ENCODE assay signal across 2 cellular contexts in the genomic region with DNA sequence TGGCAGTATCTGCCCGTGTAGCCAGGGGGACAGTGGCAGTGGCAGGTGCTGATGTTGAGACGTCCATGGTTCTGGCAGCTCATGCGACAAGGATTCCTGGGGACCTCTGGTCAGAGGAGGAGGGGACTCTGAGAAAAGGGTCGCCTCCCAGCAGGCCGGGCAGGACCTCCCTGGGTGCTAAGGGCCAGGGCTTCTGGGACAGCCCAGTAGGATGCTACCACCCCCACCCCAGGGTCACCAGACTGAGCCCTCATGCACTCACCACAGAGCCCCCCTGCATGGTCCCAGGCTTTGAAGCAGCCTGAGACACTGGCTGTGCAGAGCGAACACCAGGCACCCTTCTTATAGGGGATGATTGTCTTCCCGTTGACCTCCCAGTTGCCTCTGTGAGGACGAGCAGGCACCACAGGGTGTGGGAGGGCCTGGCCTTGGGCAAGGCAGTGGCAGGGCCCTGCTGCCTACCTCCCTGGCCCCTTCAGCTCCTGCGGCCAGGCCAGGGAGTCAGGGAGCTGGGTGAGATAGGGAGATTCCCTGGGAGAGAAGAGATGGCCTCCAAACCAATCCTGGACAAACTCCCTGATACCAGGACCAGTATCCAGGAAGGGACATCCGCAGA. TPM values are rescaled to one million over a fixed set of nuclear protein-coding genes. Genes with fewer than 3 reads are reported as not detected.
"Had no signal": no experiment of that assay in that cellular context is flagged by ENCODE, and none has a peak within 500 bp of the region (broad histone marks: within the 10 kb centered on the region; RNA-seq: fewer than 3 reads in every experiment).

No MANE protein-coding gene starts in this region.

RNA-seq across cellular contexts. Expression of gene CLEC18B, which starts 8.4 kb away (rescaled TPM):
- total RNA-seq: left ventricle myocardium superior had no signal
- polyA plus RNA-seq: naive thymus-derived CD8-positive, alpha-beta T cell had no signal

RNA-seq across cellular contexts. Expression of gene NPIPB15, which starts 36.8 kb away (rescaled TPM):
- total RNA-seq: left ventricle myocardium superior had no signal
